In the genomic region with DNA sequence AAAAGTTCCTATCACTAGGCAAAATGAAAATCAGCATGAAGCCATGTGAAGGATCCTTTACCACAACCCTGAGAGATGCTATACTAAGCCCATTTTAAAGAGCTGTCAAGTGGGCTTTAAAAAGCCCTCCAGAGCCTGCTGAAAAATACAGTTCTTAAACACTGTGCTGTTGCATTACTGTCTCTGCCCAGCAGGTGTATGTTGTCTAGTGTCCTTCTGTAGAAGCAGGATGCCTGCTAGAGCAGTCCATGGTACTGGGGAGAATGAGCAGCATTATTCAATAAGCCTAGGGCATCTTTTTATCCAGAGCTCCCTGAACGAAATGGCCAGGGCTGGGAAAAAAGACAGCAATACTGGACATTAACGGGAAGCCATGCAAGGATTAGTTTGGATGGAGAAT, we compare ENCODE assay signal across 7 cellular contexts.
DNase-seq lines count a peak whose midpoint lies in the region; ATAC-seq and TF ChIP-seq lines count a peak whose summit lies in the region.

No MANE protein-coding gene starts in this region.

- H3K4me1 ChIP-seq in foreskin keratinocyte (no peaks in the 10 kb centered on the region), upper lobe of left lung (no peaks in the 10 kb centered on the region)

- peak; percentile 10 for TF ChIP-seq CTCF in foreskin keratinocyte (conservative IDR thresholded peaks at IDR 0.05)
- TF ChIP-seq CTCF in upper lobe of left lung (IDR thresholded peaks at IDR 0.05), result peak in 2 of 6 experiments; percentile 5 to 21

- TF ChIP-seq EP300 in upper lobe of left lung (IDR thresholded peaks at IDR 0.05), result no peak

- H3K27ac ChIP-seq in foreskin keratinocyte, result no peak overlapping the region
- no peak overlapping the region for H3K27ac ChIP-seq in upper lobe of left lung

- no peaks in the 10 kb centered on the region for H3K9me3 ChIP-seq in upper lobe of left lung

- H3K4me3 ChIP-seq in upper lobe of left lung, result no peak overlapping the region

- ATAC-seq in GM18519 (IDR thresholded peaks at IDR 0.05; ENCODE audit: low FRiP score, unreplicated experiment) (peak; percentile 96), HG02798 (IDR thresholded peaks at IDR 0.05; ENCODE audit: poor library complexity, unreplicated experiment) (peak; percentile 86), foreskin keratinocyte (peak; percentile 23), upper lobe of left lung (ENCODE audit: low FRiP score in 2 of 2) (no peak)

- no peaks in the 10 kb centered on the region for H3K36me3 ChIP-seq in upper lobe of left lung

- no peaks in the 10 kb centered on the region for H3K27me3 ChIP-seq in foreskin keratinocyte
- no peaks in the 10 kb centered on the region for H3K27me3 ChIP-seq in upper lobe of left lung

- 81 to 89% methylated on average over 2 of the region's 2 CpGs for WGBS in upper lobe of left lung, 2 donors

- DNase-seq in NCI-H2227 (lab: John Stamatoyannopoulos, UW; ENCODE audit: unreplicated experiment), result peak; percentile 63
- no peak for DNase-seq in foreskin keratinocyte
- DNase-seq in COR-L47 (lab: John Stamatoyannopoulos, UW), result no peak
- no peak for DNase-seq in activated T-cell treated with anti-CD3 and anti-CD28 coated beads, Interleukin-2, amount 50 U/mL, for 48 hours
- DNase-seq in upper lobe of left lung, result no peak

- TF ChIP-seq POLR2A in upper lobe of left lung (IDR thresholded peaks at IDR 0.05), result no peak

Comparison
In these comparisons a context has a peak if more than half of its experiments do, and no peak if none do; other contexts are left out.
1. ATAC-seq: peak in GM18519 (single experiment), HG02798 (single experiment) and foreskin keratinocyte (single experiment); none in upper lobe of left lung (0 of 2).